8 cellular contexts compared by ENCODE assay signal in genomic region chr1:153790996-153791855, GRCh38. TPM values are rescaled to one million over a fixed set of nuclear protein-coding genes. Genes with fewer than 3 reads are reported as not detected.
DNase-seq lines count a peak whose midpoint lies in the region; ATAC-seq and TF ChIP-seq lines count a peak whose summit lies in the region.

No MANE protein-coding gene starts in this region.

- TF ChIP-seq CTCF in fibroblast of villous mesenchyme (IDR thresholded peaks at IDR 0.05; ENCODE audit: insufficient read depth, low read depth, low read length) (no peak), gastrocnemius medialis (IDR thresholded peaks at IDR 0.05 in 4 of 5, conservative IDR thresholded peaks at IDR 0.05 in 1 of 5) (no peak)

- no peak for TF ChIP-seq POLR2A in gastrocnemius medialis (IDR thresholded peaks at IDR 0.05)

- H3K27me3 Mint-ChIP-seq in T-helper 17 cell, result peaks cover 15% of the 10 kb centered on the region

- H3K27ac Mint-ChIP-seq in T-helper 17 cell, result peak overlapping the region; percentile 43

- peak; percentile 53 for DNase-seq in Ammon's horn (ENCODE audit: low spot score)
- no peak for DNase-seq in T-helper 17 cell
- peak; percentile 97 for DNase-seq in fibroblast of villous mesenchyme (ENCODE audit: low read depth)
- DNase-seq in gastrocnemius medialis, result peak in 1 of 2 donors; percentile 28
- DNase-seq in DMS 273 (lab: John Stamatoyannopoulos, UW; ENCODE audit: unreplicated experiment), result no peak
- DNase-seq in central memory CD4-positive, alpha-beta T cell, result no peak

- in situ Hi-C loops in gastrocnemius medialis (cut with MboI; ENCODE audit: low sequenced_read_pairs in 4 of 4), result loop anchor here in 2 of 4 donors (10.0 kb wide), 2 partner anchors 154 to 194 kb away; partner anchors contain the start of genes DENND4B (in 1 of the 2) and RAB13 (in 1 of the 2)

- no peaks in the 10 kb centered on the region for H3K36me3 ChIP-seq in gastrocnemius medialis

- H3K4me3 ChIP-seq in fibroblast of villous mesenchyme (ENCODE audit: low read depth, low read length), result peak overlapping the region; percentile 40
- peak overlapping the region; percentile 36 to 45 (median 41) for H3K4me3 ChIP-seq in gastrocnemius medialis

- no peaks in the 10 kb centered on the region for H3K36me3 Mint-ChIP-seq in T-helper 17 cell (ENCODE audit: low read depth)

- ATAC-seq in GM19043 (IDR thresholded peaks at IDR 0.05; ENCODE audit: low read depth, unreplicated experiment) (peak; percentile 86), HG03139 (IDR thresholded peaks at IDR 0.05; ENCODE audit: unreplicated experiment) (peak; percentile 83), T-helper 17 cell (peak; percentile 84), gastrocnemius medialis (peak in 1 of 2 donors; percentile 29)

- peaks cover 11 to 18% of the 10 kb centered on the region in 2 donors for H3K4me1 ChIP-seq in gastrocnemius medialis

- peaks cover 16% of the 10 kb centered on the region for H3K4me1 Mint-ChIP-seq in T-helper 17 cell

- H3K9me3 ChIP-seq in T-helper 17 cell (ENCODE audit: control insufficient read depth, low read length, poor library complexity, severe bottlenecking) (no peaks in the 10 kb centered on the region), gastrocnemius medialis (no peaks in the 10 kb centered on the region)

- peak overlapping the region; percentile 58 for H3K4me3 Mint-ChIP-seq in T-helper 17 cell

- H3K27ac ChIP-seq in gastrocnemius medialis, result peak overlapping the region; percentile 67 to 88 (median 78)

- intact Hi-C loops in gastrocnemius medialis (cut with DNase I; ENCODE audit: low total_unique reads), result no loop called here

- H3K27me3 ChIP-seq in gastrocnemius medialis, result no peaks in the 10 kb centered on the region

RNA-seq across cellular contexts. Expression of gene SLC27A3, which starts 16.0 kb away (rescaled TPM):
- total RNA-seq in T-helper 17 cell (10 to 100 TPM in 1 of 2 donors, 1 to 10 TPM in 1; 7.4 to 10.0 TPM), fibroblast of villous mesenchyme (6.9 and 14.8 TPM in 2 replicates), gastrocnemius medialis (1 to 10 TPM; 2.3 to 7.9 (median 3.7) TPM)

Comparison
In these comparisons a context has a peak if more than half of its experiments do, and no peak if none do; other contexts are left out.
1. DNase-seq: peak in Ammon's horn (single experiment) and fibroblast of villous mesenchyme (single experiment); none in T-helper 17 cell (0 of 3), DMS 273 (single experiment) and central memory CD4-positive, alpha-beta T cell (single experiment).